Comparison of ENCODE assay signal across 1 cellular context in genomic region chr5:118553662-118554061, GRCh38.
TF ChIP-seq lines count a peak whose summit lies in the region.

No MANE protein-coding gene starts in this region.

TF ChIP-seq in HepG2, 621 proteins besides CTCF, POLR2A, EP300 and RAD21 (continued from another document):
- no peak for TF ChIP-seq TFE3 (CRISPR knock-in tag; IDR thresholded peaks at IDR 0.05)
- TF ChIP-seq ZNF644 (CRISPR knock-in tag; IDR thresholded peaks at IDR 0.05; ENCODE audit: low read depth), result no peak
- no peak for TF ChIP-seq ZNF136 (CRISPR knock-in tag; IDR thresholded peaks at IDR 0.05; ENCODE audit: low read depth)
- no peak for TF ChIP-seq FOXC1 (CRISPR knock-in tag; IDR thresholded peaks at IDR 0.05; ENCODE audit: borderline replicate concordance)
- TF ChIP-seq ZNF572 (CRISPR knock-in tag; IDR thresholded peaks at IDR 0.05), result no peak
- TF ChIP-seq MAFG (CRISPR knock-in tag; IDR thresholded peaks at IDR 0.05), result no peak
- TF ChIP-seq GPN1 (CRISPR knock-in tag; IDR thresholded peaks at IDR 0.05; ENCODE audit: borderline replicate concordance), result no peak
